ENCODE assay signal across 8 cellular contexts in genomic region chr21:17688912-17689874, GRCh38.
A peak's percentile ranks its signal among the peaks of the same experiment; 100 is the strongest.
DNase-seq lines count a peak whose midpoint lies in the region; ATAC-seq and TF ChIP-seq lines count a peak whose summit lies in the region.

No MANE protein-coding gene starts in this region.

- H3K36me3 ChIP-seq in SK-N-SH (replicated peaks in 1 of 2; ENCODE audit: control insufficient read depth in 1 of 2, insufficient read depth in 2 of 2, low read length in 1 of 2) (no peaks in the 10 kb centered on the region), adipocyte (ENCODE audit: control insufficient read depth, insufficient read depth, low read length, severe bottlenecking) (no peaks in the 10 kb centered on the region), left lung (no peaks in the 10 kb centered on the region)

- H3F3A ChIP-seq in SK-N-SH (replicated peaks; ENCODE audit: insufficient read depth), result no peaks in the 10 kb centered on the region

- no peak; the same call in 1 of the 2 replicates for TF ChIP-seq RAD21 in SK-N-SH (IDR thresholded peaks at IDR 0.05; ENCODE audit: low read length)

- 45% methylated on average over 12 of the region's 13 CpGs for WGBS in SK-N-SH (ENCODE audit: low lambda C conversion rate)

- H3K27ac ChIP-seq in SK-N-SH (ENCODE audit: low read depth in 2 of 2, low read length in 1 of 2), result no peak overlapping the region
- no peak overlapping the region for H3K27ac ChIP-seq in left lung

- H3K9me3 ChIP-seq in SK-N-SH, result no peaks in the 10 kb centered on the region
- H3K9me3 ChIP-seq in adipocyte (ENCODE audit: control insufficient read depth, low read length), result peaks cover 10% of the 10 kb centered on the region
- H3K9me3 ChIP-seq in left lung, result no peaks in the 10 kb centered on the region

- ATAC-seq in SK-N-SH treated with all-trans-retinoic acid at 6 μM for 48 hours (no peak; the same call in 2 of the 3 replicates), left lung (peak; percentile 41), HG02610 (IDR thresholded peaks at IDR 0.05; ENCODE audit: unreplicated experiment) (no peak)

- CTCF ChIA-PET in SK-N-SH (lab: Yijun Ruan, JAX), result interaction anchor here (0.6 to 4.2 kb wide), 8 partner anchors 8 to 236 kb away, joined by 3 to 13 read pairs (median 4); no protein-coding TSS in a partner anchor

- H3K4me1 ChIP-seq in SK-N-SH (ENCODE audit: control insufficient read depth in 1 of 2, insufficient read depth in 2 of 2, low read depth in 1 of 2, low read length in 1 of 2) (peaks cover 0 to 5% of the 10 kb centered on the region in 2 experiments; a peak in 1 of 4 replicates), adipocyte (ENCODE audit: control insufficient read depth, insufficient read depth, low read length) (no peaks in the 10 kb centered on the region), left lung (peaks cover 0 to 9% of the 10 kb centered on the region in 2 donors)

- peak; percentile 52 for TF ChIP-seq CTCF in SK-N-SH (IDR thresholded peaks at IDR 0.05)
- peak in 1 of 2 donors; percentile 25 for TF ChIP-seq CTCF in left lung (IDR thresholded peaks at IDR 0.05)

- no peak overlapping the region for H3K9ac ChIP-seq in SK-N-SH
- no peak overlapping the region for H3K9ac ChIP-seq in adipocyte (ENCODE audit: low read length)

- H3K9me2 ChIP-seq in SK-N-SH, result no peaks in the 10 kb centered on the region

- no peak for DNase-seq in SK-N-SH
- peak; percentile 39 for DNase-seq in T follicular helper cell (ENCODE audit: low read depth)
- peak; percentile 69 for DNase-seq in adipocyte (ENCODE audit: low read depth)
- peak in 1 of 2 donors; percentile 35 for DNase-seq in left lung
- peak; percentile 11 to 18 for DNase-seq in stimulated activated CD8-positive, alpha-beta memory T cell treated with anti-CD3 and anti-CD28 coated beads, Interleukin-2, amount 100 ng/mL, for 1 hour (ENCODE audit: low read depth in 2 of 2)
- DNase-seq in globus pallidus (ENCODE audit: low spot score), result no peak

- H3K4me3 ChIP-seq in SK-N-SH (ENCODE audit: low read depth in 2 of 2, low read length in 1 of 2) (peak overlapping the region in 1 of 2 experiments; percentile 1; a peak in 1 of 4 replicates), adipocyte (ENCODE audit: low read length) (no peak overlapping the region), left lung (no peak overlapping the region)

- intact Hi-C loops in left lung (cut with DNase I), result loop anchor here (10.0 kb wide), 1 partner anchor 216 kb away; no protein-coding TSS in a partner anchor

- 0 out of 2 replicates have a peak overlapping the region, but pooled peaks have one; percentile 41 for H2AFZ ChIP-seq in SK-N-SH (ENCODE audit: low read depth)

- no peak overlapping the region for H3K4me2 ChIP-seq in SK-N-SH

- POLR2A ChIA-PET in SK-N-SH (lab: Yijun Ruan, JAX), result no interaction called here

- no peaks in the 10 kb centered on the region for H3K27me3 ChIP-seq in SK-N-SH (ENCODE audit: insufficient read depth)
- peaks cover 11% of the 10 kb centered on the region for H3K27me3 ChIP-seq in adipocyte (replicated peaks; ENCODE audit: control insufficient read depth, insufficient read depth, low read length)
- no peaks in the 10 kb centered on the region for H3K27me3 ChIP-seq in left lung

- H4K20me1 ChIP-seq in SK-N-SH (ENCODE audit: insufficient read depth), result no peaks in the 10 kb centered on the region

- no peaks in the 10 kb centered on the region; the same call in 1 of the 2 replicates for H3K79me2 ChIP-seq in SK-N-SH (ENCODE audit: insufficient read depth)

- no peak for TF ChIP-seq EP300 in SK-N-SH (IDR thresholded peaks at IDR 0.05; ENCODE audit: borderline replicate concordance in 1 of 2, low read depth in 1 of 2, low read length in 1 of 2)

TF ChIP-seq in SK-N-SH, 30 proteins besides CTCF, POLR2A, EP300 and RAD21:
- no peak for TF ChIP-seq USF1 (IDR thresholded peaks at IDR 0.05; ENCODE audit: borderline replicate concordance, low read depth)
- TF ChIP-seq USF2 (IDR thresholded peaks at IDR 0.05; ENCODE audit: borderline replicate concordance, low read depth, low read length), result no peak
- no peak for TF ChIP-seq YY1 (IDR thresholded peaks at IDR 0.05; ENCODE audit: low read depth)
- TF ChIP-seq MAX (IDR thresholded peaks at IDR 0.05; ENCODE audit: low read depth), result no peak
- TF ChIP-seq JUND (IDR thresholded peaks at IDR 0.05), result no peak

TF ChIP-seq in SK-N-SH treated with all-trans-retinoic acid at 6 μM for 48 hours, 23 proteins besides CTCF, POLR2A, EP300 and RAD21 (continues in another document):
- TF ChIP-seq PATZ1 (CRISPR knock-in tag; IDR thresholded peaks at IDR 0.05; ENCODE audit: borderline replicate concordance) (no peak), OSR1 (CRISPR knock-in tag; IDR thresholded peaks at IDR 0.05) (no peak), ARNTL (CRISPR knock-in tag; IDR thresholded peaks at IDR 0.05; ENCODE audit: borderline replicate concordance, low read depth) (no peak), TCF4 (CRISPR knock-in tag; IDR thresholded peaks at IDR 0.05; ENCODE audit: borderline replicate concordance) (no peak), ZFP3 (CRISPR knock-in tag; IDR thresholded peaks at IDR 0.05) (no peak), PPARA (CRISPR knock-in tag; IDR thresholded peaks at IDR 0.05; ENCODE audit: borderline replicate concordance) (no peak), CSDC2 (CRISPR knock-in tag; IDR thresholded peaks at IDR 0.05) (no peak), CREB5 (CRISPR knock-in tag; IDR thresholded peaks at IDR 0.05; ENCODE audit: low read depth) (no peak), SNAI2 (CRISPR knock-in tag; IDR thresholded peaks at IDR 0.05) (no peak), ZNF8 (CRISPR knock-in tag; IDR thresholded peaks at IDR 0.05) (no peak), TOX (CRISPR knock-in tag; IDR thresholded peaks at IDR 0.05; ENCODE audit: borderline replicate concordance) (no peak), RARB (CRISPR knock-in tag; IDR thresholded peaks at IDR 0.05) (no peak), TSHZ2 (CRISPR knock-in tag; IDR thresholded peaks at IDR 0.05) (no peak), POU6F1 (CRISPR knock-in tag; IDR thresholded peaks at IDR 0.05; ENCODE audit: borderline replicate concordance, low read depth) (no peak), ZNF70 (CRISPR knock-in tag; IDR thresholded peaks at IDR 0.05) (no peak)

Comparison
In these comparisons a context has a peak if more than half of its experiments do, and no peak if none do; other contexts are left out.
1. DNase-seq: peak in T follicular helper cell (single experiment), adipocyte (single experiment) and stimulated activated CD8-positive, alpha-beta memory T cell treated with anti-CD3 and anti-CD28 coated beads, Interleukin-2, amount 100 ng/mL, for 1 hour (2 of 2); none in SK-N-SH (single experiment) and globus pallidus (single experiment).